Comparison of ENCODE assay signal across 8 cellular contexts in genomic region chrX:14032383-14032782, GRCh38. TPM values are rescaled to one million over a fixed set of nuclear protein-coding genes. Genes with fewer than 3 reads are reported as not detected.
A peak's percentile ranks its signal among the peaks of the same experiment; 100 is the strongest.
DNase-seq lines count a peak whose midpoint lies in the region; ATAC-seq and TF ChIP-seq lines count a peak whose summit lies in the region.

No MANE protein-coding gene starts in this region.

- no peak for TF ChIP-seq POLR2A in gastrocnemius medialis (IDR thresholded peaks at IDR 0.05)

- no peak overlapping the region for H3K4me3 Mint-ChIP-seq in CD4-positive, alpha-beta memory T cell

- H3K9ac ChIP-seq in HUES6 (ENCODE audit: low read length): peak overlapping the region; percentile 7

- peak; percentile 36 to 72 (median 70) for DNase-seq in CD4-positive, alpha-beta memory T cell
- DNase-seq in RPMI7951 (ENCODE audit: low read depth): peak; percentile 47
- DNase-seq in activated naive CD4-positive, alpha-beta T cell (lab: John Stamatoyannopoulos, UW): peak in 3 of 4 experiments; percentile 1 to 43 (median 16)
- peak; percentile 12 for DNase-seq in germinal center (ENCODE audit: low spot score)
- DNase-seq in gastrocnemius medialis: no peak

- H3K27ac Mint-ChIP-seq in CD4-positive, alpha-beta memory T cell: peak overlapping the region; percentile 60 to 91 (median 88)

- H3K4me3 ChIP-seq in CD4-positive, alpha-beta memory T cell (ENCODE audit: low read length in 2 of 2): no peak overlapping the region
- H3K4me3 ChIP-seq in HUES6 (ENCODE audit: low read depth, low read length) (no peak overlapping the region), gastrocnemius medialis (no peak overlapping the region)

- intact Hi-C loops in CD4-positive, alpha-beta memory T cell (cut with micrococcal nuclease): loop anchor here (1.0 to 10.0 kb wide), 7 partner anchors 282 to 1305 kb away; partner anchors contain the start of genes FANCB, MOSPD2, PIGA and PRPS2
- intact Hi-C loops in gastrocnemius medialis (cut with DNase I; ENCODE audit: low total_unique reads): loop anchor here (1.0 to 2.0 kb wide), 2 partner anchors 282 to 374 kb away; no protein-coding TSS in a partner anchor

- H3K36me3 Mint-ChIP-seq in CD4-positive, alpha-beta memory T cell: peaks cover 0 to 3% of the 10 kb centered on the region in 2 donors

- POLR2A ChIA-PET in CD4-positive, alpha-beta memory T cell (lab: Charles Lee; ENCODE audit: partially characterized antibody): interaction anchor here (0.6 to 1.8 kb wide), 4 partner anchors 282 to 525 kb away, joined by 3 to 10 read pairs (median 4); partner anchors contain the start of genes OFD1, TCEANC and TRAPPC2

- peaks cover 41% of the 10 kb centered on the region for H3K4me1 ChIP-seq in CD4-positive, alpha-beta memory T cell (ENCODE audit: insufficient read depth, low read length)
- peaks cover 27% of the 10 kb centered on the region for H3K4me1 ChIP-seq in HUES6 (ENCODE audit: control insufficient read depth, insufficient read depth, low read length)
- peaks cover 4 to 23% of the 10 kb centered on the region in 2 donors for H3K4me1 ChIP-seq in gastrocnemius medialis

- CTCF ChIA-PET in CD4-positive, alpha-beta memory T cell (lab: Charles Lee; ENCODE audit: partially characterized antibody): interaction anchor here (0.7 to 2.8 kb wide), 11 partner anchors 277 to 530 kb away, joined by 3 to 57 read pairs (median 3); no protein-coding TSS in a partner anchor

- H3K27me3 Mint-ChIP-seq in CD4-positive, alpha-beta memory T cell: peaks cover 0 to 2% of the 10 kb centered on the region in 2 donors

- H3K9me3 ChIP-seq in CD4-positive, alpha-beta memory T cell (ENCODE audit: control insufficient read depth in 1 of 2, low read length in 2 of 2): no peaks in the 10 kb centered on the region
- H3K9me3 ChIP-seq in HUES6 (ENCODE audit: control insufficient read depth, insufficient read depth, low read depth, low read length) (no peaks in the 10 kb centered on the region), gastrocnemius medialis (no peaks in the 10 kb centered on the region)

- peaks cover 0 to 5% (median 0%) of the 10 kb centered on the region in 8 donors for H3K9me3 Mint-ChIP-seq in CD4-positive, alpha-beta memory T cell

- in situ Hi-C loops in gastrocnemius medialis (cut with MboI; ENCODE audit: low sequenced_read_pairs in 4 of 4): loop anchor here (5.0 to 25.0 kb wide), 10 partner anchors 268 to 1205 kb away; partner anchors contain the start of genes OFD1 (in 1 of the 4), TCEANC (in 1 of the 4) and TRAPPC2 (in 1 of the 4)

- ATAC-seq in gastrocnemius medialis (no peak), HG03457 (IDR thresholded peaks at IDR 0.05; ENCODE audit: unreplicated experiment) (no peak), GM21526 (IDR thresholded peaks at IDR 0.05; ENCODE audit: low FRiP score, unreplicated experiment) (no peak)

- peak; percentile 31 to 84 (median 68) for TF ChIP-seq CTCF in gastrocnemius medialis (IDR thresholded peaks at IDR 0.05 in 4 of 5, conservative IDR thresholded peaks at IDR 0.05 in 1 of 5)

- no peaks in the 10 kb centered on the region for H3K27me3 ChIP-seq in CD4-positive, alpha-beta memory T cell (ENCODE audit: insufficient read depth, low read length)
- H3K27me3 ChIP-seq in HUES6 (ENCODE audit: control insufficient read depth, insufficient read depth, low read length) (no peaks in the 10 kb centered on the region), gastrocnemius medialis (peaks cover 0 to 11% (median 0%) of the 10 kb centered on the region in 3 donors)

- peaks cover 18 to 41% (median 32%) of the 10 kb centered on the region in 4 donors for H3K4me1 Mint-ChIP-seq in CD4-positive, alpha-beta memory T cell

- H3K36me3 ChIP-seq in CD4-positive, alpha-beta memory T cell (ENCODE audit: insufficient read depth, low read length): no peaks in the 10 kb centered on the region
- H3K36me3 ChIP-seq in HUES6 (ENCODE audit: control insufficient read depth, insufficient read depth, low read length) (no peaks in the 10 kb centered on the region), gastrocnemius medialis (no peaks in the 10 kb centered on the region)

- no peak overlapping the region for H3K27ac ChIP-seq in CD4-positive, alpha-beta memory T cell (ENCODE audit: low read depth, low read length)
- no peak overlapping the region; the same call in 1 of the 2 replicates for H3K27ac ChIP-seq in HUES6 (ENCODE audit: low read depth, low read length)
- peak overlapping the region in 1 of 4 donors; percentile 3 for H3K27ac ChIP-seq in gastrocnemius medialis

RNA-seq across cellular contexts. Expression of gene GEMIN8, which starts 2.7 kb away (rescaled TPM):
- 10 to 100 TPM; 10.8 to 12.3 TPM for total RNA-seq in CD4-positive, alpha-beta memory T cell
- polyA plus RNA-seq in CD4-positive, alpha-beta memory T cell: 10 to 100 TPM; 26.9 to 31.1 TPM
- total RNA-seq in RPMI7951 (2014; rRNA removed; shearing (Covaris generic)): 18.5 and 20.1 TPM in 2 replicates
- 1 to 10 TPM; 6.4 to 8.8 (median 6.9) TPM for total RNA-seq in gastrocnemius medialis

Comparison
In these comparisons a context has a peak if more than half of its experiments do, and no peak if none do; other contexts are left out.
1. DNase-seq: peak in CD4-positive, alpha-beta memory T cell (5 of 5), RPMI7951 (single experiment), activated naive CD4-positive, alpha-beta T cell (3 of 4) and germinal center (single experiment); none in gastrocnemius medialis (0 of 2).